In the genomic region with DNA sequence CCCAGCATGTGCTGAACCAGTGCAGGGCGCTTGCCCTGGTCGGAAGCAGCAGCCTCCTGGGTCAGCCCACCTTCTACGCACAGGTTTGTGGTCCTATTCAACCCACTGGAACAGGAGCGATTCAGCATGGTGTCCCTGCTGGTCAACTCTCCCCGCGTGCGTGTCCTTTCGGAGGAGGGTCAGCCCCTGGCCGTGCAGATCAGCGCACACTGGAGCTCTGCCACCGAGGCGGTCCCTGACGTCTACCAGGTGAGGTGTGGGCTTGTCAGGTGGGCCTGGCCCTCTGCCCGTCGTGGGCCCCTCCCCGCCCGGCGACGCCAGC, we compare ENCODE assay signal across 29 cellular contexts.
"Had no signal": no experiment of that assay in that cellular context is flagged by ENCODE, and none has a peak within 500 bp of the region (broad histone marks: within the 10 kb centered on the region; RNA-seq: fewer than 3 reads in every experiment).

No MANE protein-coding gene starts in this region.

- H3K4me1 ChIP-seq: ascending aorta had no signal

- H3K4me3 ChIP-seq: ascending aorta, MG63 had no signal

- H3K27ac ChIP-seq: ascending aorta had no signal

- H3K27me3 ChIP-seq: ascending aorta, MG63 had no signal

- DNase-seq: activated CD4-positive, alpha-beta T cell treated with anti-CD3 and anti-CD28 coated beads, Interleukin-2, amount 10 ng/mL, durations not matched to agents 24 days and 14 days; activated CD4-positive, alpha-beta T cell treated with anti-CD3 and anti-CD28 coated beads, Interleukin-2, amount 50 U/mL, for 4 hours; activated CD8-positive, alpha-beta T cell treated with anti-CD3 and anti-CD28 coated beads for 36 hours; activated effector memory CD4-positive, alpha-beta T cell treated with anti-CD3 and anti-CD28 coated beads, Interleukin-2, amount 50 U/mL, for 16 hours; activated naive CD4-positive, alpha-beta T cell; activated naive CD4-positive, alpha-beta T cell treated with anti-CD3 and anti-CD28 coated beads, Interleukin-2, amount 50 U/mL, for 16 hours; activated naive CD8-positive, alpha-beta T cell treated with anti-CD3 and anti-CD28 coated beads for 36 hours; activated T-cell treated with anti-CD3 and anti-CD28 coated beads, Interleukin-2, amount 50 U/mL, for 1 hour; activated T-cell treated with anti-CD3 and anti-CD28 coated beads, Interleukin-2, amount 50 U/mL, for 72 hours; amniotic stem cell; Kasumi-1; KG1; MG63; NCI-H1048; NCI-H1436 treated with DMSO at 0.1 percent for 48 hours; NCI-H1694 treated with DMSO at 0.1 percent for 48 hours; NCI-H2029; NCI-H345; NCI-H524 treated with DMSO at 0.1 percent for 48 hours; RPMI8226; SIG-M5; T-cell; T-helper 2 cell; T-helper 9 cell had no signal

- ATAC-seq: activated CD8-positive, alpha-beta T cell treated with anti-CD3 and anti-CD28 coated beads for 36 hours; activated T-cell treated with anti-CD3 and anti-CD28 coated beads, Interleukin-2, amount 50 U/mL, for 72 hours; activated T-helper 17 cell treated with anti-CD3 and anti-CD28 coated beads, Interleukin-2, amount 50 U/mL, for 72 hours; Panc1; Right ventricle myocardium inferior; SK-N-SH treated with all-trans-retinoic acid at 6 μM for 48 hours; T-cell had no signal

- H3K9me3 ChIP-seq: ascending aorta, MG63 had no signal
